Comparison of ENCODE assay signal across 25 cellular contexts in the genomic region with DNA sequence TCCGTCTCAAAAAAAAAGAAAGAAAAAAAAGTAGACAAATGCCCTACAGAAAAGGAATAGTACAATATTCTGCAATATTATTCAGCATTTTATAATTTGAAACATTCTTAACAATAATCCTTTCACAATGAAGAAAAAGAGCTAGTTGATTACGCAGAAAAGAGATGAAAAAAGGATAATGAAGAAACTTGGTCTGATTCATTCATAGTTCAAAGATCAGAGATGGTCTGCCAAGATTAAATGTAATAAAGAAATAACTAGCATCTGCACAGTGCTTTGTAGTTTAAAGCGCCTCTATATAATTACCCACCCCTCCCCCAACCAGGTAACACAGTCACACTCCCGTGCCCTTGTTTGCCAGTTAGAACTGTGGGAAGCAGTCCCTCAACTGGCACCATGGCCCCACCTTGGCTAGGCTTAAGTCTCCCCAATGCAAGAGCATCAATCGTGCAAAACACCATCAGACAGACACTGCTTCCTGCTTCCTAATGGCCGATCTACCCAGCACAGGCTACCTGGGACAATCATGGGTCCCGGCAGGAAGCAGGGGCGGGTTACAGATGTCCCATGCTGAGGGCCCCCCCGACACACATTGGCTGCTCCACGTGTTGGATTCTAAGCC.
"Had no signal": no experiment of that assay in that cellular context is flagged by ENCODE, and none has a peak within 500 bp of the region (broad histone marks: within the 10 kb centered on the region; RNA-seq: fewer than 3 reads in every experiment).

No MANE protein-coding gene starts in this region.

- ATAC-seq: activated CD4-positive, alpha-beta T cell treated with anti-CD3 and anti-CD28 coated beads for 36 hours; activated T-cell treated with anti-CD3 and anti-CD28 coated beads, Interleukin-2, amount 50 U/mL, for 72 hours; body of pancreas; left ventricle myocardium superior; T-helper 17 cell had no signal

- H3K79me2 ChIP-seq: hepatocyte had no signal

- H3K27ac ChIP-seq: body of pancreas, cardiac muscle cell, hepatocyte, sigmoid colon, suprapubic skin, vagina had no signal

- H3K27me3 Mint-ChIP-seq: activated B cell treated with CpG ODN at 0.5 μM for 24 hours; activated CD4-positive, alpha-beta T cell treated with anti-CD3 and anti-CD28 coated beads for 36 hours; activated naive CD4-positive, alpha-beta T cell treated with anti-CD3 and anti-CD28 coated beads, Interleukin-2, amount 50 U/mL, for 24 hours; stimulated activated naive CD8-positive, alpha-beta T cell treated with anti-CD3 and anti-CD28 coated beads, Interleukin-15, Interleukin-2, amounts not matched to agents 100 ng/mL and 50 ng/mL, for 24 hours; T-helper 17 cell had no signal

- H2AFZ ChIP-seq: hepatocyte had no signal

- DNase-seq: activated B cell treated with CpG ODN at 0.5 μM for 24 hours; activated CD4-positive, alpha-beta T cell treated with anti-CD3 and anti-CD28 coated beads for 36 hours; activated CD4-positive, alpha-beta T cell treated with anti-CD3 and anti-CD28 coated beads, Interleukin-2, amount 50 U/mL, for 4 hours; activated gamma-delta T cell treated with Interleukin-2 at 50 U/mL for 16 hours; activated T-cell treated with anti-CD3 and anti-CD28 coated beads, Interleukin-2, amount 50 U/mL, for 72 hours; anterior cingulate cortex; body of pancreas; erythroblast; foreskin melanocyte; glutamatergic neuron; left ventricle myocardium superior; mammary epithelial cell; midbrain; occipital lobe; sigmoid colon; stimulated activated CD4-positive, alpha-beta T cell treated with anti-CD3 and anti-CD28 coated beads, Interleukin-4, amount 100 ng/mL, for 4 hours; T-helper 17 cell; trophoblast cell had no signal

- H3K4me1 Mint-ChIP-seq: activated B cell treated with CpG ODN at 0.5 μM for 24 hours had no signal

- H3K4me2 ChIP-seq: hepatocyte had no signal

- H3K36me3 ChIP-seq: cardiac muscle cell, sigmoid colon, vagina had no signal

- H3K4me3 Mint-ChIP-seq: activated B cell treated with CpG ODN at 0.5 μM for 24 hours; activated CD4-positive, alpha-beta T cell treated with anti-CD3 and anti-CD28 coated beads for 36 hours; activated naive CD4-positive, alpha-beta T cell treated with anti-CD3 and anti-CD28 coated beads, Interleukin-2, amount 50 U/mL, for 24 hours; activated T-cell treated with anti-CD3 and anti-CD28 coated beads, Interleukin-2, amount 50 U/mL, for 72 hours; nephron; stimulated activated naive CD8-positive, alpha-beta T cell treated with anti-CD3 and anti-CD28 coated beads, Interleukin-15, Interleukin-2, amounts not matched to agents 100 ng/mL and 50 ng/mL, for 24 hours; T-helper 17 cell had no signal

- H3K27ac Mint-ChIP-seq: activated B cell treated with CpG ODN at 0.5 μM for 24 hours; activated CD4-positive, alpha-beta T cell treated with anti-CD3 and anti-CD28 coated beads for 36 hours; activated naive CD4-positive, alpha-beta T cell treated with anti-CD3 and anti-CD28 coated beads, Interleukin-2, amount 50 U/mL, for 24 hours; activated T-cell treated with anti-CD3 and anti-CD28 coated beads, Interleukin-2, amount 50 U/mL, for 72 hours; nephron; stimulated activated naive CD8-positive, alpha-beta T cell treated with anti-CD3 and anti-CD28 coated beads, Interleukin-15, Interleukin-2, amounts not matched to agents 100 ng/mL and 50 ng/mL, for 24 hours had no signal

- H3K9me3 ChIP-seq: body of pancreas, sigmoid colon, vagina had no signal

- H3K4me3 ChIP-seq: body of pancreas, cardiac muscle cell, hepatocyte, sigmoid colon, suprapubic skin, vagina had no signal

- H3K4me1 ChIP-seq: body of pancreas, sigmoid colon, suprapubic skin had no signal

- H3K9me3 Mint-ChIP-seq: activated B cell treated with CpG ODN at 0.5 μM for 24 hours; activated naive CD4-positive, alpha-beta T cell treated with anti-CD3 and anti-CD28 coated beads, Interleukin-2, amount 50 U/mL, for 24 hours; activated T-cell treated with anti-CD3 and anti-CD28 coated beads, Interleukin-2, amount 50 U/mL, for 72 hours; stimulated activated naive CD8-positive, alpha-beta T cell treated with anti-CD3 and anti-CD28 coated beads, Interleukin-15, Interleukin-2, amounts not matched to agents 100 ng/mL and 50 ng/mL, for 24 hours had no signal

- H3K27me3 ChIP-seq: body of pancreas, cardiac muscle cell, hepatocyte, sigmoid colon, suprapubic skin, vagina had no signal
